In genomic region chr21:38937844-38938243, GRCh38 we compare ENCODE assay signal across 25 cellular contexts.
DNase-seq lines count a peak whose midpoint lies in the region; ATAC-seq, FAIRE-seq and TF ChIP-seq lines count a peak whose summit lies in the region.
"Had no signal": no experiment of that assay in that cellular context is flagged by ENCODE, and none has a peak within 500 bp of the region (broad histone marks: within the 10 kb centered on the region; RNA-seq: fewer than 3 reads in every experiment).

No MANE protein-coding gene starts in this region.

- peak; percentile 31 for ATAC-seq in activated CD8-positive, alpha-beta memory T cell treated with anti-CD3 and anti-CD28 coated beads, Interleukin-2, amount 10 ng/mL, durations not matched to agents 7 days and 5 days
- ATAC-seq in Panc1 (peak; percentile 51; the same call in 1 of the 2 replicates), pancreas (no peak), GM18511 (IDR thresholded peaks at IDR 0.05; ENCODE audit: unreplicated experiment) (no peak)
- ATAC-seq in stimulated activated naive CD8-positive, alpha-beta T cell treated with anti-CD3 and anti-CD28 coated beads, Interleukin-15, amount 100 ng/mL, for 72 hours = no peak

- no peak for FAIRE-seq in pancreas (lab: Jason Lieb, UNC)
- FAIRE-seq: astrocyte had no signal

- H3K9me3 ChIP-seq in Panc1 (ENCODE audit: control insufficient read depth, insufficient read depth, low read depth, low read length) (no peaks in the 10 kb centered on the region), pancreas (no peaks in the 10 kb centered on the region)
- H3K9me3 ChIP-seq: Caco-2, heart left ventricle, tibial artery had no signal

- POLR2A ChIA-PET in Panc1 (lab: Charles Lee) = no interaction called here

- no peak for DNase-seq in activated CD8-positive, alpha-beta memory T cell treated with anti-CD3 and anti-CD28 coated beads, Interleukin-2, amount 10 ng/mL, durations not matched to agents 7 days and 5 days
- no peak for DNase-seq in activated CD8-positive, alpha-beta memory T cell treated with anti-CD3 and anti-CD28 coated beads, Interleukin-2, amount 50 U/mL, for 48 hours
- DNase-seq in Panc1 (ENCODE audit: low read depth, low spot score) (no peak), endothelial cell (ENCODE audit: low spot score) (no peak), pancreas (no peak), dedifferentiated amniotic fluid mesenchymal stem cell (ENCODE audit: extremely low spot score) (no peak)
- DNase-seq in stimulated activated naive CD8-positive, alpha-beta T cell treated with anti-CD3 and anti-CD28 coated beads, Interleukin-15, amount 100 ng/mL, for 72 hours = peak in 1 of 2 donors; percentile 4
- DNase-seq: activated B cell treated with CpG ODN at 0.5 μM for 24 hours; C1 segment of cervical spinal cord; Caco-2; central memory CD4-positive, alpha-beta T cell; erythroblast; GOT3; heart left ventricle; KG1; kidney glomerular epithelial cell; NCI-H1694; NCI-H2227 treated with DMSO at 0.1 percent for 48 hours; stimulated activated CD4-positive, alpha-beta T cell treated with anti-CD3 and anti-CD28 coated beads, Interleukin-2, amount 100 ng/mL, for 24 hours; tibial artery had no signal

- H3K36me3 Mint-ChIP-seq in activated CD8-positive, alpha-beta memory T cell treated with anti-CD3 and anti-CD28 coated beads, Interleukin-2, amount 10 ng/mL, durations not matched to agents 7 days and 5 days = no peaks in the 10 kb centered on the region
- H3K36me3 Mint-ChIP-seq in endothelial cell (ENCODE audit: low read depth, unreplicated experiment) = no peaks in the 10 kb centered on the region
- H3K36me3 Mint-ChIP-seq: activated naive CD4-positive, alpha-beta T cell treated with anti-CD3 and anti-CD28 coated beads, Interleukin-2, amount 50 U/mL, for 72 hours had no signal

- intact Hi-C loops in Panc1 (cut with micrococcal nuclease; ENCODE audit: unreplicated experiment) (no loop called here), pancreas (cut with DNase I) (no loop called here)

- no peak overlapping the region for H3K4me3 Mint-ChIP-seq in activated CD8-positive, alpha-beta memory T cell treated with anti-CD3 and anti-CD28 coated beads, Interleukin-2, amount 10 ng/mL, durations not matched to agents 7 days and 5 days
- no peak overlapping the region for H3K4me3 Mint-ChIP-seq in endothelial cell (ENCODE audit: unreplicated experiment)
- H3K4me3 Mint-ChIP-seq in stimulated activated naive CD8-positive, alpha-beta T cell treated with anti-CD3 and anti-CD28 coated beads, Interleukin-15, amount 100 ng/mL, for 72 hours = peak overlapping the region in 1 of 2 donors; percentile 52
- H3K4me3 Mint-ChIP-seq: activated B cell treated with CpG ODN at 0.5 μM for 24 hours had no signal

- H3K27ac ChIP-seq in Panc1 (ENCODE audit: low read length) = no peak overlapping the region
- no peak overlapping the region for H3K27ac ChIP-seq in pancreas
- H3K27ac ChIP-seq: heart left ventricle, SK-N-MC, tibial artery had no signal

- in situ Hi-C loops in Panc1 (cut with HindIII; ENCODE audit: low pct_unique_long_range_greater_than_20kb, low sequenced_read_pairs) = no loop called here

- no TSS peak for BruUV-seq in Panc1 (replicated peaks; lab: Mats Ljungman, UMichigan)

- TF ChIP-seq CTCF in Panc1 (IDR thresholded peaks at IDR 0.05) (no peak), endothelial cell (IDR thresholded peaks at IDR 0.05; ENCODE audit: unreplicated experiment) (no peak), pancreas (IDR thresholded peaks at IDR 0.05) (no peak)

- H3K4me1 ChIP-seq in Panc1 (ENCODE audit: control insufficient read depth, insufficient read depth, low read length) (no peaks in the 10 kb centered on the region), pancreas (no peaks in the 10 kb centered on the region)
- H3K4me1 ChIP-seq: Caco-2, heart left ventricle, tibial artery had no signal

- H3K4me3 ChIP-seq in Panc1 (ENCODE audit: low read depth in 2 of 2, low read length in 2 of 2) = no peak overlapping the region
- no peak overlapping the region for H3K4me3 ChIP-seq in pancreas
- H3K4me3 ChIP-seq: heart left ventricle, SK-N-MC, smooth muscle cell, tibial artery had no signal

- peaks cover 18% of the 10 kb centered on the region for H3K4me1 Mint-ChIP-seq in activated CD8-positive, alpha-beta memory T cell treated with anti-CD3 and anti-CD28 coated beads, Interleukin-2, amount 10 ng/mL, durations not matched to agents 7 days and 5 days
- peaks cover 4% of the 10 kb centered on the region for H3K4me1 Mint-ChIP-seq in endothelial cell (ENCODE audit: unreplicated experiment)
- H3K4me1 Mint-ChIP-seq in stimulated activated naive CD8-positive, alpha-beta T cell treated with anti-CD3 and anti-CD28 coated beads, Interleukin-15, amount 100 ng/mL, for 72 hours = peaks cover 19% of the 10 kb centered on the region
- H3K4me1 Mint-ChIP-seq: activated B cell treated with CpG ODN at 0.5 μM for 24 hours had no signal

- H3K27me3 ChIP-seq in Panc1 (ENCODE audit: control insufficient read depth, insufficient read depth, low read length) = no peaks in the 10 kb centered on the region
- no peaks in the 10 kb centered on the region for H3K27me3 ChIP-seq in pancreas
- H3K27me3 ChIP-seq: heart left ventricle, tibial artery had no signal

- WGBS in pancreas, 2 donors = 59 to 67% methylated on average over 3 of the region's 3 CpGs

- peak overlapping the region; percentile 30 for H3K27ac Mint-ChIP-seq in activated CD8-positive, alpha-beta memory T cell treated with anti-CD3 and anti-CD28 coated beads, Interleukin-2, amount 10 ng/mL, durations not matched to agents 7 days and 5 days
- H3K27ac Mint-ChIP-seq in endothelial cell (ENCODE audit: unreplicated experiment) = peak overlapping the region; percentile 32
- H3K27ac Mint-ChIP-seq in stimulated activated naive CD8-positive, alpha-beta T cell treated with anti-CD3 and anti-CD28 coated beads, Interleukin-15, amount 100 ng/mL, for 72 hours = peak overlapping the region; percentile 29 to 79
- H3K27ac Mint-ChIP-seq: activated B cell treated with CpG ODN at 0.5 μM for 24 hours had no signal

- CTCF ChIA-PET in activated CD8-positive, alpha-beta memory T cell treated with anti-CD3 and anti-CD28 coated beads, Interleukin-2, amount 10 ng/mL, durations not matched to agents 7 days and 5 days (lab: Charles Lee) = no interaction called here
- CTCF ChIA-PET in Panc1 (lab: Charles Lee) = no interaction called here

- H3K27me3 Mint-ChIP-seq in activated CD8-positive, alpha-beta memory T cell treated with anti-CD3 and anti-CD28 coated beads, Interleukin-2, amount 10 ng/mL, durations not matched to agents 7 days and 5 days = no peaks in the 10 kb centered on the region
- H3K27me3 Mint-ChIP-seq in endothelial cell (ENCODE audit: unreplicated experiment) = peaks cover 7% of the 10 kb centered on the region
- no peaks in the 10 kb centered on the region for H3K27me3 Mint-ChIP-seq in stimulated activated naive CD8-positive, alpha-beta T cell treated with anti-CD3 and anti-CD28 coated beads, Interleukin-15, amount 100 ng/mL, for 72 hours

- H3K36me3 ChIP-seq in Panc1 (ENCODE audit: control insufficient read depth, insufficient read depth, low read length) (no peaks in the 10 kb centered on the region), pancreas (no peaks in the 10 kb centered on the region)
- H3K36me3 ChIP-seq: heart left ventricle, tibial artery had no signal

- no peaks in the 10 kb centered on the region for H3K9me3 Mint-ChIP-seq in activated CD8-positive, alpha-beta memory T cell treated with anti-CD3 and anti-CD28 coated beads, Interleukin-2, amount 10 ng/mL, durations not matched to agents 7 days and 5 days (ENCODE audit: low read depth)
- H3K9me3 Mint-ChIP-seq in endothelial cell (ENCODE audit: unreplicated experiment) = no peaks in the 10 kb centered on the region
- no peaks in the 10 kb centered on the region for H3K9me3 Mint-ChIP-seq in stimulated activated naive CD8-positive, alpha-beta T cell treated with anti-CD3 and anti-CD28 coated beads, Interleukin-15, amount 100 ng/mL, for 72 hours
- H3K9me3 Mint-ChIP-seq: activated B cell treated with CpG ODN at 0.5 μM for 24 hours had no signal

Comparison
In these comparisons a context has a peak if more than half of its experiments do, and no peak if none do; other contexts are left out.
1. ATAC-seq: peak in activated CD8-positive, alpha-beta memory T cell treated with anti-CD3 and anti-CD28 coated beads, Interleukin-2, amount 10 ng/mL, durations not matched to agents 7 days and 5 days (single experiment) and Panc1 (single experiment); none in stimulated activated naive CD8-positive, alpha-beta T cell treated with anti-CD3 and anti-CD28 coated beads, Interleukin-15, amount 100 ng/mL, for 72 hours (single experiment), pancreas (0 of 4) and GM18511 (single experiment).
2. Peak in every context shown above with its lines, with median percentiles within 50 percentile points of each other: H3K27ac Mint-ChIP-seq.